In genomic region chr7:65438593-65438992, GRCh38 we compare ENCODE assay signal across 12 cellular contexts.
DNase-seq lines count a peak whose midpoint lies in the region; ATAC-seq, FAIRE-seq and TF ChIP-seq lines count a peak whose summit lies in the region.
"Had no signal": no experiment of that assay in that cellular context is flagged by ENCODE, and none has a peak within 500 bp of the region (broad histone marks: within the 10 kb centered on the region; RNA-seq: fewer than 3 reads in every experiment).

No MANE protein-coding gene starts in this region.

- POLR2A ChIA-PET in endothelial cell of umbilical vein (lab: Charles Lee), result no interaction called here
- POLR2A ChIA-PET in activated CD8-positive, alpha-beta T cell treated with anti-CD3 and anti-CD28 coated beads for 36 hours (lab: Charles Lee), result no interaction called here

- H3K4me1 ChIP-seq in endothelial cell of umbilical vein (ENCODE audit: control insufficient read depth, extremely low read depth, insufficient read depth, low read length) (peaks cover 20% of the 10 kb centered on the region), osteoblast (ENCODE audit: insufficient read depth, low read length) (peaks cover 17% of the 10 kb centered on the region)

- H3K79me2 ChIP-seq in endothelial cell of umbilical vein (ENCODE audit: control insufficient read depth, insufficient read depth, low read length), result no peaks in the 10 kb centered on the region
- H3K79me2 ChIP-seq in osteoblast (ENCODE audit: insufficient read depth, low read length), result no peaks in the 10 kb centered on the region

- TF ChIP-seq CTCF in NB4 (IDR thresholded peaks at IDR 0.05; ENCODE audit: low read depth, low read length) (no peak), endothelial cell of umbilical vein (IDR thresholded peaks at IDR 0.05; ENCODE audit: extremely low read depth in 1 of 2, insufficient read depth in 1 of 2, low read depth in 1 of 2, low read length in 2 of 2) (no peak), osteoblast (IDR thresholded peaks at IDR 0.05; ENCODE audit: extremely low read depth, low read depth, low read length) (no peak)
- TF ChIP-seq CTCF in activated CD8-positive, alpha-beta T cell treated with anti-CD3 and anti-CD28 coated beads for 36 hours (IDR thresholded peaks at IDR 0.05), result no peak

- peak; percentile 89 for FAIRE-seq in endothelial cell of umbilical vein (lab: Jason Lieb, UNC)
- no peak for FAIRE-seq in GM19239 (lab: Jason Lieb, UNC)

- no peak for ATAC-seq in HG02759 (IDR thresholded peaks at IDR 0.05; ENCODE audit: unreplicated experiment)
- no peak for ATAC-seq in activated CD8-positive, alpha-beta T cell treated with anti-CD3 and anti-CD28 coated beads for 36 hours

- no TSS peak for BruUV-seq in endothelial cell of umbilical vein (replicated peaks; lab: Mats Ljungman, UMichigan)

- intact Hi-C loops in endothelial cell of umbilical vein (cut with micrococcal nuclease), result no loop called here
- intact Hi-C loops in activated CD8-positive, alpha-beta T cell treated with anti-CD3 and anti-CD28 coated beads for 36 hours (cut with micrococcal nuclease), result no loop called here

- H3K4me2 ChIP-seq in endothelial cell of umbilical vein (ENCODE audit: insufficient read depth, low read length) (no peak overlapping the region), osteoblast (ENCODE audit: insufficient read depth, low read length) (no peak overlapping the region)

- H4K20me1 ChIP-seq in endothelial cell of umbilical vein (replicated peaks; ENCODE audit: control insufficient read depth, extremely low read depth, insufficient read depth, low read length) (no peaks in the 10 kb centered on the region), osteoblast (ENCODE audit: insufficient read depth, low read length) (no peaks in the 10 kb centered on the region)

- no peaks in the 10 kb centered on the region for H3K9me1 ChIP-seq in endothelial cell of umbilical vein (replicated peaks; ENCODE audit: control insufficient read depth, extremely low read depth, insufficient read depth, low read length)

- H3K9me3 ChIP-seq in endothelial cell of umbilical vein (replicated peaks; ENCODE audit: control insufficient read depth, insufficient read depth, low read length), result no peaks in the 10 kb centered on the region
- H3K9me3 ChIP-seq in osteoblast (ENCODE audit: low read depth, low read length), result no peaks in the 10 kb centered on the region

- no peak overlapping the region for H3K4me3 Mint-ChIP-seq in activated CD8-positive, alpha-beta T cell treated with anti-CD3 and anti-CD28 coated beads for 36 hours

- dilution Hi-C loops in endothelial cell of umbilical vein (cut with MboI; ENCODE audit: extremely low pct_ligation_motif_present, low sequenced_read_pairs), result no loop called here

- no peak overlapping the region for H3K27ac Mint-ChIP-seq in activated CD8-positive, alpha-beta T cell treated with anti-CD3 and anti-CD28 coated beads for 36 hours

- H3K27me3 ChIP-seq in endothelial cell of umbilical vein (ENCODE audit: control insufficient read depth in 2 of 2, insufficient read depth in 2 of 2, low read length in 2 of 2) (no peaks in the 10 kb centered on the region), osteoblast (ENCODE audit: insufficient read depth, low read length) (no peaks in the 10 kb centered on the region)

- no peak overlapping the region for H3K9ac ChIP-seq in endothelial cell of umbilical vein (replicated peaks; ENCODE audit: extremely low read depth, insufficient read depth, low read length)

- no peaks in the 10 kb centered on the region for H3K27me3 Mint-ChIP-seq in activated CD8-positive, alpha-beta T cell treated with anti-CD3 and anti-CD28 coated beads for 36 hours

- CTCF ChIA-PET in endothelial cell of umbilical vein (lab: Charles Lee), result interaction anchor here (0.6 kb wide), 1 partner anchor 117 kb away, joined by 3 read pairs; no protein-coding TSS in a partner anchor
- CTCF ChIA-PET in activated CD8-positive, alpha-beta T cell treated with anti-CD3 and anti-CD28 coated beads for 36 hours (lab: Charles Lee), result interaction anchor here (1.6 kb wide), 1 partner anchor 131 kb away, joined by 3 read pairs; no protein-coding TSS in a partner anchor

- no peaks in the 10 kb centered on the region for H3K9me3 Mint-ChIP-seq in activated CD8-positive, alpha-beta T cell treated with anti-CD3 and anti-CD28 coated beads for 36 hours

- no peaks in the 10 kb centered on the region for H3K4me1 Mint-ChIP-seq in activated CD8-positive, alpha-beta T cell treated with anti-CD3 and anti-CD28 coated beads for 36 hours (ENCODE audit: low read depth)

- H3K36me3 Mint-ChIP-seq in activated CD8-positive, alpha-beta T cell treated with anti-CD3 and anti-CD28 coated beads for 36 hours (ENCODE audit: low read depth), result no peaks in the 10 kb centered on the region

- H3K36me3 ChIP-seq in endothelial cell of umbilical vein (ENCODE audit: control insufficient read depth in 2 of 2, extremely low read depth in 1 of 2, insufficient read depth in 2 of 2, low read length in 2 of 2), result no peaks in the 10 kb centered on the region
- no peaks in the 10 kb centered on the region for H3K36me3 ChIP-seq in osteoblast (ENCODE audit: insufficient read depth, low read length)

- TF ChIP-seq POLR2A in NB4 (IDR thresholded peaks at IDR 0.05; ENCODE audit: extremely low read depth, insufficient read length), result no peak
- no peak for TF ChIP-seq POLR2A in endothelial cell of umbilical vein (IDR thresholded peaks at IDR 0.05; ENCODE audit: low read depth, low read length)

- H2AFZ ChIP-seq in endothelial cell of umbilical vein (ENCODE audit: low read depth, low read length) (peak overlapping the region; percentile 60), osteoblast (ENCODE audit: low read length) (no peak overlapping the region)

- H3K4me3 ChIP-seq in NB4 (ENCODE audit: low read depth, low read length), result no peak overlapping the region
- no peak overlapping the region for H3K4me3 ChIP-seq in endothelial cell of umbilical vein (replicated peaks in 1 of 3; ENCODE audit: insufficient read depth in 1 of 3, low read depth in 1 of 3, low read length in 3 of 3)
- no peak overlapping the region for H3K4me3 ChIP-seq in osteoblast (ENCODE audit: insufficient read depth, low read length)

- DNase-seq in GM03348 (ENCODE audit: low spot score) (peak; percentile 68), NB4 (ENCODE audit: low read depth) (peak; percentile 24), endothelial cell of umbilical vein (ENCODE audit: low read depth, low spot score) (peak; percentile 75), osteoblast (ENCODE audit: insufficient read length, low spot score, missing footprints) (peak; percentile 78), GM19239 (ENCODE audit: insufficient read length, low spot score) (no peak), GM19240 (ENCODE audit: insufficient read length, low spot score) (no peak)
- DNase-seq in activated CD8-positive, alpha-beta T cell treated with anti-CD3 and anti-CD28 coated beads for 36 hours, result no peak
- DNase-seq: activated effector memory CD4-positive, alpha-beta T cell treated with anti-CD3 and anti-CD28 coated beads, Interleukin-2, amount 50 U/mL, for 16 hours; GF-D8; GOT3 had no signal

- no peak overlapping the region for H3K27ac ChIP-seq in endothelial cell of umbilical vein (ENCODE audit: insufficient read depth, low read depth, low read length)
- H3K27ac ChIP-seq in osteoblast (ENCODE audit: low read depth, low read length), result peak overlapping the region; percentile 35
- H3K27ac ChIP-seq: VCaP had no signal

TF ChIP-seq in endothelial cell of umbilical vein, 7 proteins besides CTCF, POLR2A, EP300 and RAD21:
- TF ChIP-seq GATA2 (IDR thresholded peaks at IDR 0.05; ENCODE audit: insufficient read depth, insufficient read length, low read depth, low read length), result peak; percentile 36
- no peak for TF ChIP-seq EZH2 (IDR thresholded peaks at IDR 0.05; ENCODE audit: borderline replicate concordance, low read depth, low read length, severe bottlenecking)
- TF ChIP-seq MAX (IDR thresholded peaks at IDR 0.05; ENCODE audit: insufficient read depth, insufficient read length), result no peak
- TF ChIP-seq POLR2AphosphoS5 (IDR thresholded peaks at IDR 0.05; ENCODE audit: insufficient read depth, low read depth, low read length), result no peak
- no peak for TF ChIP-seq MYC (IDR thresholded peaks at IDR 0.05; ENCODE audit: low read depth, low read length)
- peak; percentile 50 for TF ChIP-seq JUN (IDR thresholded peaks at IDR 0.05; ENCODE audit: borderline replicate concordance, insufficient read depth, insufficient read length, low read depth)
- TF ChIP-seq FOS (IDR thresholded peaks at IDR 0.05; ENCODE audit: borderline replicate concordance, insufficient read depth, low read length), result peak; percentile 94

Comparison
In these comparisons a context has a peak if more than half of its experiments do, and no peak if none do; other contexts are left out.
1. DNase-seq: peak in GM03348 (single experiment), NB4 (single experiment), endothelial cell of umbilical vein (single experiment) and osteoblast (single experiment); none in GM19239 (single experiment), activated CD8-positive, alpha-beta T cell treated with anti-CD3 and anti-CD28 coated beads for 36 hours (single experiment) and GM19240 (single experiment).